Comparison of ENCODE assay signal across 8 cellular contexts in the genomic region with DNA sequence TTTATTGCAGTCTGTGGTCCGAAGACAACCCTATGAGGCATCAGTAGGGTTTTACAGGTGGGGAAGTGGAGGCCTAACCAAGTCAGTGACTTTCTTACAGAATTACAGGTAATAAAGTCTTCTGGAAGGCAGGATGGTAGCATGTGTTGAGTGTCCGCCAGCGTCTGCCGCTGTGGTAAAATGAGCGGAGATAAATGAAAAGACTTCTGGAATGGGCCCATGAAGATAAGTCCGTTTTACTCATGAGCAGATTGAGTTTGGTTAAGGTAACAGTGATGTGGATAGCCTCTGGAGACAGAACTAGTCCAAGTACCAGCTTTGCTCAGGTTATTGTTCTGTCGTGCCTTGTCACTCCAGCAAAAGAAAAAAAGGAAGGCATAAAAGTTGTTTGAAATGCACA. TPM values are rescaled to one million over a fixed set of nuclear protein-coding genes. Genes with fewer than 3 reads are reported as not detected.
A peak's percentile ranks its signal among the peaks of the same experiment; 100 is the strongest.
DNase-seq lines count a peak whose midpoint lies in the region; ATAC-seq and TF ChIP-seq lines count a peak whose summit lies in the region.

No MANE protein-coding gene starts in this region.

- peak overlapping the region; percentile 37 for H3K27ac Mint-ChIP-seq in memory B cell

- no peaks in the 10 kb centered on the region for H3K9me3 Mint-ChIP-seq in memory B cell

- peak overlapping the region; percentile 54 for H3K4me3 ChIP-seq in cardiac muscle cell
- H3K4me3 ChIP-seq in body of pancreas: peak overlapping the region; percentile 18 to 35
- H3K4me3 ChIP-seq in upper lobe of right lung: peak overlapping the region; percentile 97

- WGBS in body of pancreas, 2 donors: 20 to 43% methylated on average over 7 of the region's 7 CpGs

- peak overlapping the region; percentile 95 for H3K27ac ChIP-seq in cardiac muscle cell
- peak overlapping the region; percentile 65 to 89 (median 84) for H3K27ac ChIP-seq in body of pancreas
- peak overlapping the region; percentile 70 for H3K27ac ChIP-seq in upper lobe of right lung

- H3K27me3 Mint-ChIP-seq in memory B cell: no peaks in the 10 kb centered on the region

- H3K9me3 ChIP-seq in cardiac muscle cell (ENCODE audit: low read depth) (no peaks in the 10 kb centered on the region), body of pancreas (no peaks in the 10 kb centered on the region), upper lobe of right lung (no peaks in the 10 kb centered on the region)

- H3K4me1 ChIP-seq in cardiac muscle cell (ENCODE audit: low read depth) (peaks cover 54% of the 10 kb centered on the region), body of pancreas (peaks cover 49% of the 10 kb centered on the region), upper lobe of right lung (peaks cover 36% of the 10 kb centered on the region)

- peak overlapping the region; percentile 91 for H3K4me3 Mint-ChIP-seq in memory B cell

- no peak for TF ChIP-seq POLR2A in body of pancreas (IDR thresholded peaks at IDR 0.05)

- TF ChIP-seq CTCF in cardiac muscle cell (IDR thresholded peaks at IDR 0.05; ENCODE audit: low read depth, low read length): no peak
- TF ChIP-seq CTCF in body of pancreas (IDR thresholded peaks at IDR 0.05): no peak
- TF ChIP-seq CTCF in upper lobe of right lung (IDR thresholded peaks at IDR 0.05): no peak

- DNase-seq in cardiac muscle cell (ENCODE audit: low read depth in 1 of 2, low spot score in 1 of 2): peak in 1 of 2 donors; percentile 25
- no peak for DNase-seq in left ventricle myocardium superior
- no peak for DNase-seq in body of pancreas
- no peak for DNase-seq in memory B cell (ENCODE audit: low spot score in 2 of 2)
- no peak for DNase-seq in upper lobe of right lung
- DNase-seq in NOMO-1 (lab: John Stamatoyannopoulos, UW; ENCODE audit: unreplicated experiment in 2 of 2): no peak

- H3K4me1 Mint-ChIP-seq in memory B cell: peaks cover 53% of the 10 kb centered on the region

- H3K36me3 Mint-ChIP-seq in memory B cell: peaks cover 6% of the 10 kb centered on the region

- ATAC-seq in left ventricle myocardium superior (no peak), body of pancreas (no peak), memory B cell (ENCODE audit: low read depth) (no peak), upper lobe of right lung (no peak), GM18498 (IDR thresholded peaks at IDR 0.05; ENCODE audit: unreplicated experiment) (no peak), HG03025 (IDR thresholded peaks at IDR 0.05; ENCODE audit: low FRiP score, unreplicated experiment) (no peak)

- intact Hi-C loops in left ventricle myocardium superior (cut with micrococcal nuclease): no loop called here
- intact Hi-C loops in body of pancreas (cut with DNase I): no loop called here
- intact Hi-C loops in upper lobe of right lung (cut with DNase I): no loop called here

- H3K27me3 ChIP-seq in cardiac muscle cell: no peaks in the 10 kb centered on the region
- H3K27me3 ChIP-seq in body of pancreas: no peaks in the 10 kb centered on the region
- no peaks in the 10 kb centered on the region for H3K27me3 ChIP-seq in upper lobe of right lung

- H3K36me3 ChIP-seq in cardiac muscle cell: peaks cover 4% of the 10 kb centered on the region
- no peaks in the 10 kb centered on the region for H3K36me3 ChIP-seq in body of pancreas (replicated peaks in 1 of 2; ENCODE audit: insufficient read depth in 1 of 2, low read depth in 2 of 2)
- H3K36me3 ChIP-seq in upper lobe of right lung: peaks cover 25% of the 10 kb centered on the region

RNA-seq across cellular contexts. Expression of a gene that starts 1.0 kb away (rescaled TPM):
- 168 and 196 TPM in 2 replicates for total RNA-seq in cardiac muscle cell
- polyA plus RNA-seq in cardiac muscle cell: 185 and 213 TPM in 2 replicates
- 78.7 TPM for total RNA-seq in left ventricle myocardium superior
- 10 to 100 TPM; 30.9 to 63.6 TPM for total RNA-seq in body of pancreas
- 73.3 TPM for total RNA-seq in upper lobe of right lung

RNA-seq across cellular contexts. Expression of a gene that starts 1.3 kb away (rescaled TPM):
- total RNA-seq in cardiac muscle cell (22.4 and 32.3 TPM in 2 replicates), left ventricle myocardium superior (3.8 TPM), body of pancreas (10 to 100 TPM in 1 of 2 donors, 1 to 10 TPM in 1; 9.9 to 13.0 TPM), upper lobe of right lung (4.6 TPM)
- polyA plus RNA-seq in cardiac muscle cell: 29.0 and 33.8 TPM in 2 replicates

Comparison
In these comparisons a context has a peak if more than half of its experiments do, and no peak if none do; other contexts are left out.
1. H3K4me3 ChIP-seq: peak in every context shown above with its lines; median percentile 97 in upper lobe of right lung; 54 in cardiac muscle cell; 26 in body of pancreas.